21 cellular contexts compared by ENCODE assay signal in the genomic region with DNA sequence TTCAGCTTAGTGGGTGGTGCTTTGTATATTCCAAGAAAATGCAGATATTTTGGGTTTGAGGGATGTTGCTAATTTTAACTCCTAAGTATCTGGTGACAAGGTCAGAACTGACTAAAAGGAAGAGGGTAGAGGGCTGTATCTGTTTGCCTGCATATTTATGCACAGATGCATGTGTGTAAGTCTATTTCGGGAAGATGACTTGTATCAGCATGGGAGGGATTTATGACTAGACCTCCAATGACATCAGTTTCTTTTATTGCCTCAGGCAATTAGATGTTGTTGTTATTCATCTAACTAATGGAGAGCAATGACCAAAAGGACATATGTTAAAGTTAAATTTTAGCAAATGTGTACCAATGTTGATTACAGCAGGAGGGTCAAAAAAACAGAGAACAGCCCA.
DNase-seq lines count a peak whose midpoint lies in the region; ATAC-seq and TF ChIP-seq lines count a peak whose summit lies in the region.
"Had no signal": no experiment of that assay in that cellular context is flagged by ENCODE, and none has a peak within 500 bp of the region (broad histone marks: within the 10 kb centered on the region; RNA-seq: fewer than 3 reads in every experiment).

No MANE protein-coding gene starts in this region.

- H3K4me3 ChIP-seq in skeletal muscle tissue (ENCODE audit: low read length in 3 of 3): no peak overlapping the region
- H3K4me3 ChIP-seq: BLaER1, SJCRH30 had no signal

- H3K4me3 Mint-ChIP-seq in glutamatergic neuron (ENCODE audit: unreplicated experiment): no peak overlapping the region
- no peak overlapping the region for H3K4me3 Mint-ChIP-seq in activated T-cell treated with anti-CD3 and anti-CD28 coated beads, Interleukin-2, amount 50 U/mL, for 4 hours
- H3K4me3 Mint-ChIP-seq: CD4-positive, alpha-beta memory T cell had no signal

- ATAC-seq in Right ventricle myocardium inferior: peak; percentile 73
- peak; percentile 90 for ATAC-seq in left ventricle myocardium superior
- no peak for ATAC-seq in activated T-cell treated with anti-CD3 and anti-CD28 coated beads, Interleukin-2, amount 50 U/mL, for 4 hours

- H3K27ac Mint-ChIP-seq in glutamatergic neuron (ENCODE audit: unreplicated experiment): no peak overlapping the region
- H3K27ac Mint-ChIP-seq: CD4-positive, alpha-beta memory T cell had no signal

- H3K36me3 Mint-ChIP-seq in glutamatergic neuron (ENCODE audit: unreplicated experiment): no peaks in the 10 kb centered on the region
- H3K36me3 Mint-ChIP-seq in activated T-cell treated with anti-CD3 and anti-CD28 coated beads, Interleukin-2, amount 50 U/mL, for 4 hours (ENCODE audit: insufficient read depth): no peaks in the 10 kb centered on the region
- H3K36me3 Mint-ChIP-seq: CD4-positive, alpha-beta memory T cell had no signal

- no peaks in the 10 kb centered on the region for H3K36me3 ChIP-seq in skeletal muscle tissue (ENCODE audit: control insufficient read depth in 3 of 3, insufficient read depth in 3 of 3, low read length in 3 of 3)
- H3K36me3 ChIP-seq: BLaER1, SJCRH30 had no signal

- no peak for DNase-seq in Right ventricle myocardium inferior (ENCODE audit: missing footprints)
- no peak for DNase-seq in cardiac septum (ENCODE audit: low spot score)
- no peak for DNase-seq in left ventricle myocardium superior
- DNase-seq in glutamatergic neuron: no peak
- no peak for DNase-seq in DMS153 treated with DMSO at 0.1 percent for 48 hours (lab: John Stamatoyannopoulos, UW; ENCODE audit: unreplicated experiment)
- DNase-seq in activated T-cell treated with anti-CD3 and anti-CD28 coated beads, Interleukin-2, amount 50 U/mL, for 4 hours: no peak
- DNase-seq: Calu3; CD4-positive, alpha-beta memory T cell; DMS53; H7; Kasumi-1; NCI-H1105; NCI-H187; NCI-H226; NCI-H524; NCI-H82 had no signal

- intact Hi-C loops in Right ventricle myocardium inferior (cut with DNase I) (no loop called here), cardiac septum (cut with DNase I) (no loop called here), left ventricle myocardium superior (cut with micrococcal nuclease) (no loop called here)

- H3K27ac ChIP-seq in cingulate gyrus (ENCODE audit: low read depth, low read length) (peak overlapping the region; percentile 15), skeletal muscle tissue (ENCODE audit: low read depth, low read length) (peak overlapping the region; percentile 81)
- H3K27ac ChIP-seq: BLaER1, RWPE1, SJCRH30 had no signal

- peaks cover 1% of the 10 kb centered on the region for H3K9me3 Mint-ChIP-seq in glutamatergic neuron (ENCODE audit: unreplicated experiment)
- H3K9me3 Mint-ChIP-seq in activated T-cell treated with anti-CD3 and anti-CD28 coated beads, Interleukin-2, amount 50 U/mL, for 4 hours: no peaks in the 10 kb centered on the region

- H3K9me3 ChIP-seq in skeletal muscle tissue (ENCODE audit: control insufficient read depth in 3 of 3, low read length in 3 of 3): no peaks in the 10 kb centered on the region
- H3K9me3 ChIP-seq: SJCRH30 had no signal

- H3K27me3 ChIP-seq in skeletal muscle tissue (ENCODE audit: control insufficient read depth in 3 of 3, insufficient read depth in 3 of 3, low read length in 3 of 3): no peaks in the 10 kb centered on the region
- H3K27me3 ChIP-seq: BLaER1, SJCRH30 had no signal

- no peak for TF ChIP-seq CTCF in glutamatergic neuron (IDR thresholded peaks at IDR 0.05; ENCODE audit: partially characterized antibody, unreplicated experiment)

- peaks cover 0 to 18% (median 8%) of the 10 kb centered on the region in 3 donors for H3K4me1 ChIP-seq in skeletal muscle tissue (ENCODE audit: control insufficient read depth in 3 of 3, insufficient read depth in 3 of 3, low read length in 3 of 3)
- H3K4me1 ChIP-seq: BLaER1 had no signal

- no peaks in the 10 kb centered on the region for H3K4me1 Mint-ChIP-seq in glutamatergic neuron (ENCODE audit: low read depth, unreplicated experiment)
- no peaks in the 10 kb centered on the region for H3K4me1 Mint-ChIP-seq in activated T-cell treated with anti-CD3 and anti-CD28 coated beads, Interleukin-2, amount 50 U/mL, for 4 hours (ENCODE audit: low read depth)
- H3K4me1 Mint-ChIP-seq: CD4-positive, alpha-beta memory T cell had no signal

- H3K27me3 Mint-ChIP-seq in glutamatergic neuron (ENCODE audit: unreplicated experiment): peaks cover 3% of the 10 kb centered on the region
- no peaks in the 10 kb centered on the region for H3K27me3 Mint-ChIP-seq in activated T-cell treated with anti-CD3 and anti-CD28 coated beads, Interleukin-2, amount 50 U/mL, for 4 hours (ENCODE audit: low read depth)

- H3K9ac ChIP-seq in skeletal muscle tissue (ENCODE audit: low read depth in 1 of 3, low read length in 3 of 3): peak overlapping the region in 1 of 3 donors; percentile 54
- H3K9ac ChIP-seq: BLaER1 had no signal

Comparison
In these comparisons a context has a peak if more than half of its experiments do, and no peak if none do; other contexts are left out.
1. ATAC-seq: peak in Right ventricle myocardium inferior (single experiment) and left ventricle myocardium superior (single experiment); none in activated T-cell treated with anti-CD3 and anti-CD28 coated beads, Interleukin-2, amount 50 U/mL, for 4 hours (0 of 2).